Comparison of ENCODE assay signal across 8 cellular contexts in genomic region chr5:73564644-73565165, GRCh38. TPM values are rescaled to one million over a fixed set of nuclear protein-coding genes. Genes with fewer than 3 reads are reported as not detected.
A peak's percentile ranks its signal among the peaks of the same experiment; 100 is the strongest.
DNase-seq lines count a peak whose midpoint lies in the region; ATAC-seq and TF ChIP-seq lines count a peak whose summit lies in the region.

No MANE protein-coding gene starts in this region.

- no peaks in the 10 kb centered on the region for H3K9me3 Mint-ChIP-seq in central memory CD8-positive, alpha-beta T cell

- BruUV-seq in PC-3 (replicated peaks; lab: Mats Ljungman, UMichigan): no TSS peak

- no peaks in the 10 kb centered on the region for H4K20me1 ChIP-seq in PC-3 (ENCODE audit: low read length)

- DNase-seq in AG20443 (ENCODE audit: low spot score) (peak; percentile 24), PC-3 (no peak), lung microvascular endothelial cell (ENCODE audit: low read depth in 2 of 2) (peak; percentile 29 to 61), upper lobe of right lung (no peak), GM20000 (ENCODE audit: low spot score) (no peak)
- DNase-seq in central memory CD8-positive, alpha-beta T cell (ENCODE audit: low spot score in 2 of 2): no peak
- no peak for DNase-seq in activated CD4-positive, CD25-positive, alpha-beta regulatory T cell (lab: John Stamatoyannopoulos, UW)

- peak overlapping the region; percentile 95 for H3K4me3 Mint-ChIP-seq in central memory CD8-positive, alpha-beta T cell

- H3K79me2 ChIP-seq in PC-3 (ENCODE audit: low read length): peaks cover 53% of the 10 kb centered on the region

- H3K27me3 ChIP-seq in PC-3 (ENCODE audit: low read length) (no peaks in the 10 kb centered on the region), upper lobe of right lung (no peaks in the 10 kb centered on the region)

- ATAC-seq in GM21619 (IDR thresholded peaks at IDR 0.05; ENCODE audit: unreplicated experiment) (peak; percentile 14), PC-3 (peak; percentile 12), upper lobe of right lung (peak; percentile 2)
- ATAC-seq in central memory CD8-positive, alpha-beta T cell (replicated peaks; ENCODE audit: extremely low read depth, poor library complexity, severe bottlenecking): peak; percentile 10

- POLR2A ChIA-PET in PC-3 (lab: Charles Lee; ENCODE audit: unreplicated experiment): interaction anchor here (0.6 kb wide), 1 partner anchor 338 kb away, joined by 5 read pairs; no protein-coding TSS in a partner anchor

- no peaks in the 10 kb centered on the region; the same call in 1 of the 2 replicates for H3K36me3 ChIP-seq in PC-3 (ENCODE audit: low read depth, low read length)
- H3K36me3 ChIP-seq in upper lobe of right lung: peaks cover 38% of the 10 kb centered on the region

- TF ChIP-seq CTCF in PC-3 (conservative IDR thresholded peaks at IDR 0.05; ENCODE audit: low read depth, low read length): no peak
- TF ChIP-seq CTCF in upper lobe of right lung (IDR thresholded peaks at IDR 0.05): no peak
- no peak for TF ChIP-seq CTCF in GM20000 (IDR thresholded peaks at IDR 0.05; ENCODE audit: extremely low read depth, missing control alignments)

- peak overlapping the region; percentile 99 for H3K27ac Mint-ChIP-seq in central memory CD8-positive, alpha-beta T cell (ENCODE audit: low read depth)

- no peaks in the 10 kb centered on the region for H3K9me3 ChIP-seq in PC-3 (ENCODE audit: low read length)
- no peaks in the 10 kb centered on the region for H3K9me3 ChIP-seq in upper lobe of right lung

- H3K36me3 Mint-ChIP-seq in central memory CD8-positive, alpha-beta T cell (ENCODE audit: insufficient read depth): peaks cover 41% of the 10 kb centered on the region

- intact Hi-C loops in PC-3 (cut with micrococcal nuclease): no loop called here
- intact Hi-C loops in upper lobe of right lung (cut with DNase I): no loop called here

- H3K9ac ChIP-seq in PC-3 (ENCODE audit: low read length): peak overlapping the region; percentile 85

- no peaks in the 10 kb centered on the region for H3K27me3 Mint-ChIP-seq in central memory CD8-positive, alpha-beta T cell

- H3K9me2 ChIP-seq in PC-3 (replicated peaks; ENCODE audit: low read length): no peaks in the 10 kb centered on the region

- H3K4me1 ChIP-seq in PC-3 (ENCODE audit: insufficient read depth, low read length) (peaks cover 8% of the 10 kb centered on the region; the same call in 1 of the 2 replicates), upper lobe of right lung (peaks cover 27% of the 10 kb centered on the region)

- H3K4me3 ChIP-seq in PC-3 (ENCODE audit: low read length): peak overlapping the region; percentile 72
- H3K4me3 ChIP-seq in upper lobe of right lung: peak overlapping the region; percentile 85

- H3K4me2 ChIP-seq in PC-3 (ENCODE audit: low read length): peak overlapping the region; percentile 91

- H3F3A ChIP-seq in PC-3 (ENCODE audit: low read length, unreplicated experiment): no peaks in the 10 kb centered on the region

- peaks cover 37% of the 10 kb centered on the region for H3K4me1 Mint-ChIP-seq in central memory CD8-positive, alpha-beta T cell

- 0 out of 2 replicates have a peak overlapping the region, but pooled peaks have one; percentile 8 for H3K27ac ChIP-seq in PC-3 (ENCODE audit: low read length)
- H3K27ac ChIP-seq in upper lobe of right lung: peak overlapping the region; percentile 98

- CTCF ChIA-PET in PC-3 (lab: Charles Lee): no interaction called here

- peak overlapping the region; percentile 92 for H2AFZ ChIP-seq in PC-3 (ENCODE audit: low read length)

RNA-seq across cellular contexts. Expression of gene ANKRA2, which starts 0.7 kb away (rescaled TPM):
- 3.2 and 4.4 TPM in 2 replicates for total RNA-seq in PC-3 (2014; rRNA removed)
- 11.3 TPM in 2 replicates for total RNA-seq in lung microvascular endothelial cell
- 24.0 TPM for total RNA-seq in upper lobe of right lung

RNA-seq across cellular contexts. Expression of gene UTP15, which starts 0.8 kb away (rescaled TPM):
- total RNA-seq in PC-3 (2014; rRNA removed) (20.9 and 27.6 TPM in 2 replicates), lung microvascular endothelial cell (10.2 and 14.1 TPM in 2 replicates), upper lobe of right lung (20.1 TPM)

Comparison
In these comparisons a context has a peak if more than half of its experiments do, and no peak if none do; other contexts are left out.
1. DNase-seq: peak in AG20443 (single experiment) and lung microvascular endothelial cell (2 of 2); none in PC-3 (single experiment), central memory CD8-positive, alpha-beta T cell (0 of 2), upper lobe of right lung (single experiment), GM20000 (single experiment) and activated CD4-positive, CD25-positive, alpha-beta regulatory T cell (0 of 4).
2. Peak in every context shown above with its lines, with median percentiles within 50 percentile points of each other: ATAC-seq.